In the genomic region with DNA sequence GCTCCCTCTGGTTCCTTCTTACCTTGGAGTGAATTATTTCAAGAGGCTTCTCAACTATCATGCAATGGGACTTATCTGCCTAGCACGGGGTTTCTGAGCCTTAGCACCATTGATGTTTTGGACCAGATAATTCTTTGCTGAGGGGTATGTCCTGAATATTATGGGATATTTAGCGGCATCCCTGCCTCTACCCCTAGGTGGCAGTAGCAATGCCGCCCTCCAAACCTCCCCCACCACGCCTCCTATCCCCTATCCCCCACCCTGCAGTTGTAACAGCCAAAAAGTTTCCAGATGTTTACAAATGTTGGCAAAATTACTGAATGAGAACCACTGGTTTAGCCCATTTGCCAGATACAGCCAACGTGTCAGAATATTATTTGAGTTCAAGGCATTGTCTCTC, we compare ENCODE assay signal across 20 cellular contexts.
DNase-seq lines count a peak whose midpoint lies in the region; ATAC-seq and TF ChIP-seq lines count a peak whose summit lies in the region.
"Had no signal": no experiment of that assay in that cellular context is flagged by ENCODE, and none has a peak within 500 bp of the region (broad histone marks: within the 10 kb centered on the region; RNA-seq: fewer than 3 reads in every experiment).

No MANE protein-coding gene starts in this region.

- no peaks in the 10 kb centered on the region for H3K79me2 ChIP-seq in GM23338 (replicated peaks; ENCODE audit: insufficient read depth)

- ATAC-seq in GM23338 = peak; percentile 88
- ATAC-seq in Panc1 = no peak
- ATAC-seq in gastroesophageal sphincter = no peak

- no peak overlapping the region for H3K4me2 ChIP-seq in GM23338

- TF ChIP-seq POLR2A in vagina (IDR thresholded peaks at IDR 0.05) (no peak), gastroesophageal sphincter (IDR thresholded peaks at IDR 0.05) (no peak)

- no peak overlapping the region for H3K4me3 Mint-ChIP-seq in GM23338

- no peak for TF ChIP-seq EP300 in gastroesophageal sphincter (IDR thresholded peaks at IDR 0.05)

- H3K27me3 Mint-ChIP-seq in GM23338 (ENCODE audit: insufficient read depth, low read depth, poor library complexity) = no peaks in the 10 kb centered on the region

- H3K4me3 ChIP-seq in BJ (ENCODE audit: low read depth, low read length) (no peak overlapping the region), GM23338 (no peak overlapping the region), Panc1 (ENCODE audit: low read depth in 2 of 2, low read length in 2 of 2) (no peak overlapping the region), vagina (no peak overlapping the region), gastroesophageal sphincter (no peak overlapping the region)
- H3K4me3 ChIP-seq: SJCRH30, uterus had no signal

- in situ Hi-C loops in Panc1 (cut with HindIII; ENCODE audit: low pct_unique_long_range_greater_than_20kb, low sequenced_read_pairs) = no loop called here

- H3K36me3 ChIP-seq in BJ (ENCODE audit: control insufficient read depth, insufficient read depth, low read length) = no peaks in the 10 kb centered on the region
- no peaks in the 10 kb centered on the region for H3K36me3 ChIP-seq in GM23338 (ENCODE audit: insufficient read depth)
- H3K36me3 ChIP-seq in Panc1 (ENCODE audit: control insufficient read depth, insufficient read depth, low read length) = no peaks in the 10 kb centered on the region
- H3K36me3 ChIP-seq in vagina = no peaks in the 10 kb centered on the region
- no peaks in the 10 kb centered on the region for H3K36me3 ChIP-seq in gastroesophageal sphincter
- H3K36me3 ChIP-seq: SJCRH30, uterus had no signal

- intact Hi-C loops in Panc1 (cut with micrococcal nuclease; ENCODE audit: unreplicated experiment) (no loop called here), vagina (cut with DNase I) (no loop called here)

- H2AFZ ChIP-seq in GM23338 = no peak overlapping the region

- H3K9me2 ChIP-seq in GM23338 (ENCODE audit: insufficient read depth) = 0 out of 2 replicates have a peak, but pooled peaks cover 5% of the 10 kb centered on the region

- H3K4me1 ChIP-seq in GM23338 (ENCODE audit: insufficient read depth) = no peaks in the 10 kb centered on the region
- no peaks in the 10 kb centered on the region for H3K4me1 ChIP-seq in Panc1 (ENCODE audit: control insufficient read depth, insufficient read depth, low read length)
- no peaks in the 10 kb centered on the region for H3K4me1 ChIP-seq in vagina
- H3K4me1 ChIP-seq in gastroesophageal sphincter = no peaks in the 10 kb centered on the region
- H3K4me1 ChIP-seq: SJCRH30, uterus had no signal

- TF ChIP-seq CTCF in BJ (IDR thresholded peaks at IDR 0.05; ENCODE audit: insufficient read depth, low read depth, low read length) (0 out of 2 replicates have a peak, but pooled peaks have one; percentile 8), GM23338 (conservative IDR thresholded peaks at IDR 0.05; ENCODE audit: low read depth in 2 of 2) (peak; percentile 69 to 79), Panc1 (IDR thresholded peaks at IDR 0.05) (peak; percentile 20), vagina (IDR thresholded peaks at IDR 0.05) (no peak), gastroesophageal sphincter (IDR thresholded peaks at IDR 0.05) (no peak)

- POLR2A ChIA-PET in BJ (lab: Charles Lee) (no interaction called here), Panc1 (lab: Charles Lee) (no interaction called here)

- no peaks in the 10 kb centered on the region; the same call in 2 of the 3 replicates for H3K9me3 Mint-ChIP-seq in GM23338

- DNase-seq in BJ (ENCODE audit: low read depth) (no peak), GM23338 (ENCODE audit: low spot score) (peak; percentile 68), Panc1 (ENCODE audit: low read depth, low spot score) (no peak), iPS-NIHi11 (ENCODE audit: low spot score) (peak; percentile 36), AG08396 (ENCODE audit: low spot score) (no peak), NCI-H2029 (lab: John Stamatoyannopoulos, UW) (no peak), vagina (ENCODE audit: extremely low spot score in 2 of 2) (no peak)
- DNase-seq: activated CD4-positive, alpha-beta T cell treated with anti-CD3 and anti-CD28 coated beads for 1 hour; activated CD8-positive, alpha-beta memory T cell treated with anti-CD3 and anti-CD28 coated beads, Interleukin-2, amount 50 U/mL, for 4 hours; activated naive CD4-positive, alpha-beta T cell treated with Interleukin-2 at 50 U/mL for 16 hours; aorta; foreskin fibroblast; HCEC 1CT; NCI-H1436 treated with DMSO at 0.1 percent for 48 hours; NCI-H446 treated with DMSO at 0.1 percent for 48 hours; occipital lobe; T1000; uterus had no signal

- no peaks in the 10 kb centered on the region for H3K36me3 Mint-ChIP-seq in GM23338 (ENCODE audit: low read depth)

- no peak overlapping the region for H3K27ac Mint-ChIP-seq in GM23338

- H3K27ac ChIP-seq in GM23338 (ENCODE audit: low read depth) (no peak overlapping the region), Panc1 (ENCODE audit: low read length) (no peak overlapping the region), vagina (no peak overlapping the region), gastroesophageal sphincter (no peak overlapping the region)
- H3K27ac ChIP-seq: SJCRH30, uterus had no signal

- no TSS peak for BruUV-seq in Panc1 (replicated peaks; lab: Mats Ljungman, UMichigan)

- H4K20me1 ChIP-seq in GM23338 (replicated peaks; ENCODE audit: insufficient read depth) = no peaks in the 10 kb centered on the region

- CTCF ChIA-PET in BJ (lab: Yijun Ruan, JAX) = no interaction called here
- CTCF ChIA-PET in Panc1 (lab: Charles Lee) = no interaction called here

- WGBS in gastroesophageal sphincter (ENCODE audit: low coverage in 1 of 2), 2 donors = 86 to 93% methylated on average over 3 to 4 of the region's 5 CpGs

- no peaks in the 10 kb centered on the region for H3F3A ChIP-seq in GM23338 (replicated peaks; ENCODE audit: low read depth)

- H3K9me3 ChIP-seq in Panc1 (ENCODE audit: control insufficient read depth, insufficient read depth, low read depth, low read length) = no peaks in the 10 kb centered on the region
- no peaks in the 10 kb centered on the region for H3K9me3 ChIP-seq in vagina
- no peaks in the 10 kb centered on the region for H3K9me3 ChIP-seq in gastroesophageal sphincter
- H3K9me3 ChIP-seq: SJCRH30, uterus had no signal

- H3K4me1 Mint-ChIP-seq in GM23338 = peaks cover 10% of the 10 kb centered on the region

- no peaks in the 10 kb centered on the region for H3K27me3 ChIP-seq in BJ (ENCODE audit: control insufficient read depth, insufficient read depth, low read length)
- H3K27me3 ChIP-seq in GM23338 (ENCODE audit: insufficient read depth) = no peaks in the 10 kb centered on the region; the same call in 1 of the 2 replicates
- H3K27me3 ChIP-seq in Panc1 (ENCODE audit: control insufficient read depth, insufficient read depth, low read length) = no peaks in the 10 kb centered on the region
- H3K27me3 ChIP-seq in vagina = no peaks in the 10 kb centered on the region
- H3K27me3 ChIP-seq in gastroesophageal sphincter = no peaks in the 10 kb centered on the region
- H3K27me3 ChIP-seq: SJCRH30, uterus had no signal

TF ChIP-seq in GM23338, 12 proteins besides CTCF, POLR2A, EP300 and RAD21 (continues in another document):
- TF ChIP-seq EZH2phosphoT487 (IDR thresholded peaks at IDR 0.05; ENCODE audit: unreplicated experiment) = no peak
- no peak for TF ChIP-seq NANOG (IDR thresholded peaks at IDR 0.05; ENCODE audit: borderline replicate concordance)
- TF ChIP-seq, protein P1, sequence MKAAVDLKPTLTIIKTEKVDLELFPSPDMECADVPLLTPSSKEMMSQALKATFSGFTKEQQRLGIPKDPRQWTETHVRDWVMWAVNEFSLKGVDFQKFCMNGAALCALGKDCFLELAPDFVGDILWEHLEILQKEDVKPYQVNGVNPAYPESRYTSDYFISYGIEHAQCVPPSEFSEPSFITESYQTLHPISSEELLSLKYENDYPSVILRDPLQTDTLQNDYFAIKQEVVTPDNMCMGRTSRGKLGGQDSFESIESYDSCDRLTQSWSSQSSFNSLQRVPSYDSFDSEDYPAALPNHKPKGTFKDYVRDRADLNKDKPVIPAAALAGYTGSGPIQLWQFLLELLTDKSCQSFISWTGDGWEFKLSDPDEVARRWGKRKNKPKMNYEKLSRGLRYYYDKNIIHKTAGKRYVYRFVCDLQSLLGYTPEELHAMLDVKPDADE (IDR thresholded peaks at IDR 0.05) = no peak
- TF ChIP-seq, protein P2, sequence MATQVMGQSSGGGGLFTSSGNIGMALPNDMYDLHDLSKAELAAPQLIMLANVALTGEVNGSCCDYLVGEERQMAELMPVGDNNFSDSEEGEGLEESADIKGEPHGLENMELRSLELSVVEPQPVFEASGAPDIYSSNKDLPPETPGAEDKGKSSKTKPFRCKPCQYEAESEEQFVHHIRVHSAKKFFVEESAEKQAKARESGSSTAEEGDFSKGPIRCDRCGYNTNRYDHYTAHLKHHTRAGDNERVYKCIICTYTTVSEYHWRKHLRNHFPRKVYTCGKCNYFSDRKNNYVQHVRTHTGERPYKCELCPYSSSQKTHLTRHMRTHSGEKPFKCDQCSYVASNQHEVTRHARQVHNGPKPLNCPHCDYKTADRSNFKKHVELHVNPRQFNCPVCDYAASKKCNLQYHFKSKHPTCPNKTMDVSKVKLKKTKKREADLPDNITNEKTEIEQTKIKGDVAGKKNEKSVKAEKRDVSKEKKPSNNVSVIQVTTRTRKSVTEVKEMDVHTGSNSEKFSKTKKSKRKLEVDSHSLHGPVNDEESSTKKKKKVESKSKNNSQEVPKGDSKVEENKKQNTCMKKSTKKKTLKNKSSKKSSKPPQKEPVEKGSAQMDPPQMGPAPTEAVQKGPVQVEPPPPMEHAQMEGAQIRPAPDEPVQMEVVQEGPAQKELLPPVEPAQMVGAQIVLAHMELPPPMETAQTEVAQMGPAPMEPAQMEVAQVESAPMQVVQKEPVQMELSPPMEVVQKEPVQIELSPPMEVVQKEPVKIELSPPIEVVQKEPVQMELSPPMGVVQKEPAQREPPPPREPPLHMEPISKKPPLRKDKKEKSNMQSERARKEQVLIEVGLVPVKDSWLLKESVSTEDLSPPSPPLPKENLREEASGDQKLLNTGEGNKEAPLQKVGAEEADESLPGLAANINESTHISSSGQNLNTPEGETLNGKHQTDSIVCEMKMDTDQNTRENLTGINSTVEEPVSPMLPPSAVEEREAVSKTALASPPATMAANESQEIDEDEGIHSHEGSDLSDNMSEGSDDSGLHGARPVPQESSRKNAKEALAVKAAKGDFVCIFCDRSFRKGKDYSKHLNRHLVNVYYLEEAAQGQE (IDR thresholded peaks at IDR 0.05; ENCODE audit: unreplicated experiment) = no peak
- no peak for TF ChIP-seq CREB1 (CRISPR knock-in tag; IDR thresholded peaks at IDR 0.05; ENCODE audit: low read depth)

Comparison
In these comparisons a context has a peak if more than half of its experiments do, and no peak if none do; other contexts are left out.
1. DNase-seq: peak in GM23338 (single experiment) and iPS-NIHi11 (single experiment); none in BJ (single experiment), Panc1 (single experiment), AG08396 (single experiment), NCI-H2029 (single experiment) and vagina (0 of 2).
2. CTCF ChIP-seq: peak in BJ (single experiment), GM23338 (2 of 2) and Panc1 (single experiment); none in vagina (0 of 3) and gastroesophageal sphincter (0 of 4).